In genomic region chr10:100469756-100470155, GRCh38 we compare ENCODE assay signal across 1 cellular context.
TF ChIP-seq lines count a peak whose summit lies in the region.

No MANE protein-coding gene starts in this region.

TF ChIP-seq in SK-N-SH, 30 proteins besides CTCF, POLR2A, EP300 and RAD21 (continued from another document):
- TF ChIP-seq NRF1 (IDR thresholded peaks at IDR 0.05; ENCODE audit: low read depth, low read length) (no peak), USF1 (IDR thresholded peaks at IDR 0.05; ENCODE audit: borderline replicate concordance, low read depth) (no peak), GATA2 (CRISPR knock-in tag; IDR thresholded peaks at IDR 0.05) (no peak), CHD2 (IDR thresholded peaks at IDR 0.05; ENCODE audit: low read length, partially characterized antibody) (no peak)
